Comparison of ENCODE assay signal across 12 cellular contexts in genomic region chr1:9655127-9655723, GRCh38.
DNase-seq lines count a peak whose midpoint lies in the region; TF ChIP-seq lines count a peak whose summit lies in the region.
"Had no signal": no experiment of that assay in that cellular context is flagged by ENCODE, and none has a peak within 500 bp of the region (broad histone marks: within the 10 kb centered on the region; RNA-seq: fewer than 3 reads in every experiment).

No MANE protein-coding gene starts in this region.

- no peak overlapping the region for H2AFZ ChIP-seq in SU-DHL-6 (ENCODE audit: low read depth, low read length, severe bottlenecking)

- peak overlapping the region; percentile 92; the same call in 1 of the 2 replicates for H3K9ac ChIP-seq in SU-DHL-6 (ENCODE audit: low read length)

- DNase-seq in GM10266 (ENCODE audit: extremely low spot score) (peak; percentile 59), NCI-H1092 (lab: John Stamatoyannopoulos, UW) (no peak), NCI-H1436 treated with DMSO at 0.1 percent for 48 hours (lab: John Stamatoyannopoulos, UW) (no peak), NCI-H1048 (lab: John Stamatoyannopoulos, UW) (no peak)
- peak; percentile 11 for DNase-seq in activated effector memory CD4-positive, alpha-beta T cell treated with Interleukin-2 at 50 U/mL for 16 hours
- no peak for DNase-seq in NK-92 treated with Interleukin-12 subunit alpha and Interleukin-12 subunit beta, amount 100 ng/mL, for 24 hours (lab: John Stamatoyannopoulos, UW)
- DNase-seq: SHP77 treated with DMSO at 0.1 percent for 48 hours, sigmoid colon, thyroid gland had no signal

- H3K9me3 ChIP-seq in SU-DHL-6 (ENCODE audit: insufficient read depth, low read length), result no peaks in the 10 kb centered on the region
- H3K9me3 ChIP-seq: sigmoid colon, thyroid gland had no signal

- peaks cover 26% of the 10 kb centered on the region for H3K79me2 ChIP-seq in SU-DHL-6 (ENCODE audit: insufficient read depth, low read length)

- H3F3A ChIP-seq in SU-DHL-6 (ENCODE audit: insufficient read depth), result peaks cover 34% of the 10 kb centered on the region

- no peaks in the 10 kb centered on the region for H3K27me3 ChIP-seq in SU-DHL-6 (ENCODE audit: low read length)
- H3K27me3 ChIP-seq: thyroid gland had no signal

- H3K27ac ChIP-seq in SU-DHL-6 (ENCODE audit: low read depth, low read length) (peak overlapping the region; percentile 90), skin epidermis (peak overlapping the region in 11 of 21 experiments; percentile 7 to 97 (median 92))
- H3K27ac ChIP-seq: C4-2B, sigmoid colon, thyroid gland had no signal

- H3K4me3 ChIP-seq in SU-DHL-6 (ENCODE audit: insufficient read depth, low read length, poor library complexity, severe bottlenecking) (no peak overlapping the region), skin epidermis (peak overlapping the region in 2 of 7 experiments; percentile 16 to 56)
- H3K4me3 ChIP-seq: sigmoid colon, thyroid gland had no signal

- peak overlapping the region; percentile 61 for H3K4me2 ChIP-seq in SU-DHL-6 (ENCODE audit: low read depth, low read length, poor library complexity, severe bottlenecking)

- no peak for TF ChIP-seq CTCF in GM10266 (IDR thresholded peaks at IDR 0.05; ENCODE audit: control insufficient read depth, insufficient read depth, low read depth, missing control alignments)
- TF ChIP-seq CTCF in SU-DHL-6 (IDR thresholded peaks at IDR 0.05; ENCODE audit: insufficient read depth, low read length, poor library complexity, severe bottlenecking), result no peak

- H3K36me3 ChIP-seq in SU-DHL-6 (ENCODE audit: low read length), result no peaks in the 10 kb centered on the region
- H3K36me3 ChIP-seq: sigmoid colon, thyroid gland had no signal

- H3K9me2 ChIP-seq in SU-DHL-6 (replicated peaks; ENCODE audit: insufficient read depth, low read length), result no peaks in the 10 kb centered on the region

- no peaks in the 10 kb centered on the region for H4K20me1 ChIP-seq in SU-DHL-6 (ENCODE audit: low read depth, low read length)

Comparison
In these comparisons a context has a peak if more than half of its experiments do, and no peak if none do; other contexts are left out.
1. DNase-seq: peak in GM10266 (single experiment) and activated effector memory CD4-positive, alpha-beta T cell treated with Interleukin-2 at 50 U/mL for 16 hours (single experiment); none in NCI-H1092 (single experiment), NK-92 treated with Interleukin-12 subunit alpha and Interleukin-12 subunit beta, amount 100 ng/mL, for 24 hours (single experiment), NCI-H1436 treated with DMSO at 0.1 percent for 48 hours (single experiment) and NCI-H1048 (single experiment).